Comparison of ENCODE assay signal across 13 cellular contexts in the genomic region with DNA sequence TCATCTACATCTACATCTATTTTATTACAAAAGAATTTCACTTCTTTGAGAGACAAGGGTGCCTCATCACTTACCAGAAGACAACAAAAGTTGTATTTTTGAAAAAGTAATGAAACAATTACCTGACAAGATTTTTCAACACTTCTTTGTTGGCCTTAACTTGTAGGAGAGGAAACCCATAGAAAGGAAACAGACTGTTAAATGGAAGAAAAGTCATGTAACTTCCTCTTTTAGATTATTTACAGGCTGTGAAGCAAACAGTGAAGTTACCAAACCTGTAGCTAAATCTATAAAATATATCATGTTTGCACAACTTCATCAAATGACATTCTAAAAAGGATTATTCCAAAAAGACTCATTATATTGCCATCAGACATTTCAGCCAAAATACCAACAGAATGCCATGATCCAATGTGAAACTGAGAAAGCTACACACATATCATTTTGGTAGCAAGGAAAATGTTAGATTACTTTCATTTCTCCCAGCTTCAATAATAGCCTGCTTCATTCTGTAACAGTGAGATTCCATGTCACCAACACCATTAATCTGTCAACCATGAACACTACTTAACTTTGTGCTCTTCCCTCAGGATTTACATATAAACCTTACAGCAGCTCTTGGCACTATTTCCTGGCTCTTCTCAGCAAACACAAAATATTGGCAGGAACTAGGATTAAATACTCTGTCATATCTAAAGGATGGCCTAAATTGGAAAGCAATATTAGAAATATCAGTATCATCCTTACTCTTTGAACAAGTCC.
A peak's percentile ranks its signal among the peaks of the same experiment; 100 is the strongest.
DNase-seq lines count a peak whose midpoint lies in the region; ATAC-seq and TF ChIP-seq lines count a peak whose summit lies in the region.
"Had no signal": no experiment of that assay in that cellular context is flagged by ENCODE, and none has a peak within 500 bp of the region (broad histone marks: within the 10 kb centered on the region; RNA-seq: fewer than 3 reads in every experiment).

No MANE protein-coding gene starts in this region.

- DNase-seq in GDM1 (lab: John Stamatoyannopoulos, UW) = peak; percentile 25
- DNase-seq in Kasumi-1 (lab: John Stamatoyannopoulos, UW) = peak; percentile 49 to 71
- peak; percentile 34 to 92 for DNase-seq in NOMO-1 (lab: John Stamatoyannopoulos, UW; ENCODE audit: unreplicated experiment in 2 of 2)
- DNase-seq in lower lobe of right lung = no peak
- DNase-seq in NCI-H2171 treated with DMSO at 0.1 percent for 48 hours (lab: John Stamatoyannopoulos, UW) = no peak
- DNase-seq in DMS53 (lab: John Stamatoyannopoulos, UW) = no peak
- DNase-seq in OCI-M2 (lab: John Stamatoyannopoulos, UW; ENCODE audit: unreplicated experiment) = no peak
- DNase-seq: activated CD4-positive, alpha-beta T cell treated with anti-CD3 and anti-CD28 coated beads for 4 hours; cortex of kidney; esophagus squamous epithelium; spleen had no signal

- no peaks in the 10 kb centered on the region for H3K9me3 ChIP-seq in lower lobe of right lung
- H3K9me3 ChIP-seq: esophagus squamous epithelium, spleen, thoracic aorta had no signal

- no peaks in the 10 kb centered on the region for H3K36me3 ChIP-seq in lower lobe of right lung
- H3K36me3 ChIP-seq: esophagus squamous epithelium, spleen, thoracic aorta had no signal

- peak overlapping the region; percentile 3 for H3K27ac ChIP-seq in lower lobe of right lung
- H3K27ac ChIP-seq: esophagus squamous epithelium, thoracic aorta had no signal

- H3K4me1 ChIP-seq in lower lobe of right lung = peaks cover 10% of the 10 kb centered on the region
- H3K4me1 ChIP-seq: esophagus squamous epithelium had no signal

- no peaks in the 10 kb centered on the region for H3K27me3 ChIP-seq in lower lobe of right lung (ENCODE audit: low read depth)
- H3K27me3 ChIP-seq: esophagus squamous epithelium, spleen had no signal

- no peak for ATAC-seq in lower lobe of right lung
- no peak for ATAC-seq in GM19328 (IDR thresholded peaks at IDR 0.05; ENCODE audit: unreplicated experiment)

- no peak for TF ChIP-seq CTCF in lower lobe of right lung (IDR thresholded peaks at IDR 0.05)

- H3K4me3 ChIP-seq in lower lobe of right lung = no peak overlapping the region
- H3K4me3 ChIP-seq: esophagus squamous epithelium, spleen, thoracic aorta had no signal

- intact Hi-C loops in lower lobe of right lung (cut with DNase I) = no loop called here

Comparison
In these comparisons a context has a peak if more than half of its experiments do, and no peak if none do; other contexts are left out.
1. DNase-seq: peak in GDM1 (single experiment), Kasumi-1 (2 of 2) and NOMO-1 (2 of 2); none in lower lobe of right lung (single experiment), NCI-H2171 treated with DMSO at 0.1 percent for 48 hours (single experiment), DMS53 (single experiment) and OCI-M2 (single experiment).